In the genomic region with DNA sequence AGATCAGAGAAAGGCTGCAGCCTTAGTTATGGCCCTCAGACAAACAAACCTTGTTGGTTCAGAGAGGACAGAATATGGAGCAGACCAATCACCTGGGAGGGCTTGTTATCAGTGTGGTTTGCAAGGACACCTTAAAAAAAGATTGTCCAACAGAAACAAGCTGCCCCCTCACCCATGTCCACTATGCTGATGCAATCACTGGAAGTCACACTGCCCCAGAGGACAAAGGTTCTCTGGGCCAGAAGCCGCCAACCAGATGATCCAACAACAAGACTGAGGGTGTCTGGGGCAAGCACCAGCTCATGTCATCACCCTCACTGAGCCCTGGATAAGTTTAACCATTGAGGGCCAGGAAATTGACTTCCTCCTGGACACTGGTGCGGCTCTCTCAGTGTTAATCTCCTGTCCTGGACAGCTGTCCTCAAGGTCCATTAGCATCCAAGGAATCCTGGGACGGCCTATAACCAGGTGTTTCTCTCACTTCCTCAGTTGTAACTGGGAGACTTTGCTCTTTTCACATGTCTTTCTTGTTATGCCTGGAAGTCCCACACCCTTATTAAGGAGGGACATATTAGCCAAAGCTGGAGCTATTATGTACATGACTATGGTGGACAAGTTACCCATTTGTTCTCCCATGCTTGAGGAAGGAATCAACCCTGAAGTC, we compare ENCODE assay signal across 24 cellular contexts.
"Had no signal": no experiment of that assay in that cellular context is flagged by ENCODE, and none has a peak within 500 bp of the region (broad histone marks: within the 10 kb centered on the region; RNA-seq: fewer than 3 reads in every experiment).

No MANE protein-coding gene starts in this region.

- DNase-seq: Karpas-422, KG1, MG63, NCI-H1092, NCI-H1105 treated with DMSO at 0.1 percent for 48 hours, NCI-H1417 treated with DMSO at 0.1 percent for 48 hours, NCI-H146, NCI-H1694 treated with DMSO at 0.1 percent for 48 hours, NCI-H1930, NCI-H2081, NCI-H2107, NCI-H2227 treated with DMSO at 0.1 percent for 48 hours, NCI-H510A, NCI-H524 treated with DMSO at 0.1 percent for 48 hours, NCI-H69, NCI-H774, PC-9, Peyer's patch, SHP77 treated with DMSO at 0.1 percent for 48 hours, SJCRH30, T-helper 1 cell had no signal

- H3K4me3 ChIP-seq: MG63, PC-9, Peyer's patch, SJCRH30 had no signal

- H3K27me3 ChIP-seq: MG63, Peyer's patch, SJCRH30 had no signal

- H2AFZ ChIP-seq: PC-9 had no signal

- H3K36me3 ChIP-seq: MG63, Peyer's patch, SJCRH30 had no signal

- H3K4me2 ChIP-seq: PC-9 had no signal

- ATAC-seq: Right ventricle myocardium inferior, SK-N-SH treated with all-trans-retinoic acid at 6 μM for 48 hours had no signal

- H3K27ac ChIP-seq: HL-60, PC-9, Peyer's patch, SJCRH30 had no signal

- H3K9me3 ChIP-seq: MG63, Peyer's patch had no signal

- H3K4me1 ChIP-seq: Peyer's patch, SJCRH30 had no signal
